9 cellular contexts compared by ENCODE assay signal in genomic region chr4:20252656-20253271, GRCh38. TPM values are rescaled to one million over a fixed set of nuclear protein-coding genes. Genes with fewer than 3 reads are reported as not detected.
DNase-seq lines count a peak whose midpoint lies in the region; ATAC-seq, FAIRE-seq and TF ChIP-seq lines count a peak whose summit lies in the region.
"Had no signal": no experiment of that assay in that cellular context is flagged by ENCODE, and none has a peak within 500 bp of the region (broad histone marks: within the 10 kb centered on the region; RNA-seq: fewer than 3 reads in every experiment).

No MANE protein-coding gene starts in this region.

- peaks cover 58 to 76% (median 67%) of the 10 kb centered on the region in 11 experiments for H3K27me3 ChIP-seq in BLaER1 treated with 17β-estradiol and CSF1 and Interleukin-3, amounts not matched to agents 10 nM and 100 nM
- H3K27me3 ChIP-seq in astrocyte (ENCODE audit: insufficient read depth, low read length) (no peaks in the 10 kb centered on the region), testis (no peaks in the 10 kb centered on the region)

- H2AFZ ChIP-seq in astrocyte (ENCODE audit: low read depth, low read length), result peak overlapping the region; percentile 84

- TF ChIP-seq CTCF in HFFc6 (IDR thresholded peaks at IDR 0.05) (no peak), astrocyte (IDR thresholded peaks at IDR 0.05; ENCODE audit: insufficient read depth, low read depth, low read length) (no peak), kidney (IDR thresholded peaks at IDR 0.05; ENCODE audit: borderline replicate concordance, extremely low read depth, insufficient read depth) (no peak), testis (IDR thresholded peaks at IDR 0.05) (no peak)

- H3K27ac Mint-ChIP-seq in HFFc6, result peak overlapping the region; percentile 91
- peak overlapping the region; percentile 85 for H3K27ac Mint-ChIP-seq in astrocyte (ENCODE audit: unreplicated experiment)

- FAIRE-seq in astrocyte (lab: Jason Lieb, UNC), result no peak
- no peak for FAIRE-seq in kidney (lab: Jason Lieb, UNC)
- FAIRE-seq: K562 had no signal

- H3K4me3 ChIP-seq in BLaER1 treated with 17β-estradiol and CSF1 and Interleukin-3, amounts not matched to agents 10 nM and 100 nM, result peak overlapping the region; percentile 62 to 76 (median 66)
- H3K4me3 ChIP-seq in astrocyte (ENCODE audit: insufficient read depth, low read depth, low read length) (peak overlapping the region; percentile 74), kidney (ENCODE audit: low read length in 2 of 2) (peak overlapping the region; percentile 63 to 84), testis (peak overlapping the region; percentile 56 to 66)
- H3K4me3 ChIP-seq: K562 had no signal

- H3K79me2 ChIP-seq in astrocyte (ENCODE audit: insufficient read depth, low read length), result peaks cover 10% of the 10 kb centered on the region

- intact Hi-C loops in kidney (cut with DNase I) (no loop called here), testis (cut with DNase I; ENCODE audit: low total_unique reads) (no loop called here)

- 1% methylated on average over 47 of the region's 54 CpGs; no CpG with 5 or more reads in 1 of the 2 donors for WGBS in testis, 2 donors

- ATAC-seq in GM18511 (IDR thresholded peaks at IDR 0.05; ENCODE audit: unreplicated experiment), result no peak

- H4K20me1 ChIP-seq in BLaER1 treated with 17β-estradiol and CSF1 and Interleukin-3, amounts not matched to agents 10 nM and 100 nM, result peaks cover 0 to 42% (median 21%) of the 10 kb centered on the region in 11 experiments; a peak in 13 of 22 replicates
- peaks cover 16% of the 10 kb centered on the region for H4K20me1 ChIP-seq in astrocyte (ENCODE audit: insufficient read depth, low read length)

- peaks cover 27 to 39% (median 33%) of the 10 kb centered on the region in 10 experiments for H3K4me1 ChIP-seq in BLaER1 treated with 17β-estradiol and CSF1 and Interleukin-3, amounts not matched to agents 10 nM and 100 nM
- H3K4me1 ChIP-seq in astrocyte (ENCODE audit: insufficient read depth, low read length), result peaks cover 28% of the 10 kb centered on the region
- H3K4me1 ChIP-seq in kidney (ENCODE audit: control insufficient read depth in 1 of 2, insufficient read depth in 1 of 2, low read depth in 1 of 2, low read length in 2 of 2), result peaks cover 2 to 3% of the 10 kb centered on the region in 2 donors
- no peaks in the 10 kb centered on the region for H3K4me1 ChIP-seq in testis

- peak overlapping the region; percentile 94 to 100 (median 100) for H3K4me2 ChIP-seq in BLaER1 treated with 17β-estradiol and CSF1 and Interleukin-3, amounts not matched to agents 10 nM and 100 nM
- peak overlapping the region; percentile 98 for H3K4me2 ChIP-seq in astrocyte (ENCODE audit: low read length)

- H3K9me3 ChIP-seq in BLaER1 treated with 17β-estradiol and CSF1 and Interleukin-3, amounts not matched to agents 10 nM and 100 nM (replicated peaks in 1 of 11), result peaks cover 5 to 21% (median 15%) of the 10 kb centered on the region in 11 experiments; a peak in 18 of 22 replicates
- H3K9me3 ChIP-seq in astrocyte (ENCODE audit: insufficient read depth, low read depth, low read length) (no peaks in the 10 kb centered on the region), kidney (ENCODE audit: control insufficient read depth in 1 of 2, low read length in 2 of 2) (no peaks in the 10 kb centered on the region), testis (no peaks in the 10 kb centered on the region)

- H3K4me1 Mint-ChIP-seq in HFFc6 (ENCODE audit: low read depth) (peaks cover 63% of the 10 kb centered on the region), astrocyte (ENCODE audit: low read depth, unreplicated experiment) (peaks cover 15% of the 10 kb centered on the region)

- no peaks in the 10 kb centered on the region; the same call in 1 of the 2 replicates for H3K9me3 Mint-ChIP-seq in HFFc6
- no peaks in the 10 kb centered on the region for H3K9me3 Mint-ChIP-seq in astrocyte (ENCODE audit: unreplicated experiment)

- DNase-seq in HFFc6 (peak; percentile 30), astrocyte (ENCODE audit: low read depth) (peak; percentile 30), kidney (peak; percentile 82), testis (peak; percentile 29), MV-4-11 (lab: John Stamatoyannopoulos, UW) (no peak), KG1 (lab: John Stamatoyannopoulos, UW) (no peak)

- H3K27me3 Mint-ChIP-seq in HFFc6 (ENCODE audit: insufficient read depth) (peaks cover 4% of the 10 kb centered on the region), astrocyte (ENCODE audit: low read depth, unreplicated experiment) (peaks cover 25% of the 10 kb centered on the region)

- H3K4me3 Mint-ChIP-seq in HFFc6, result peak overlapping the region; percentile 99
- H3K4me3 Mint-ChIP-seq in astrocyte (ENCODE audit: unreplicated experiment), result peak overlapping the region; percentile 90

- no peak overlapping the region; a peak in 1 of 22 replicates for H3K27ac ChIP-seq in BLaER1 treated with 17β-estradiol and CSF1 and Interleukin-3, amounts not matched to agents 10 nM and 100 nM
- H3K27ac ChIP-seq in astrocyte (ENCODE audit: low read depth, low read length) (no peak overlapping the region), kidney (ENCODE audit: low read depth in 2 of 2, low read length in 2 of 2) (no peak overlapping the region), testis (peak overlapping the region in 1 of 2 donors; percentile 73)

- H3K36me3 Mint-ChIP-seq in HFFc6 (ENCODE audit: low read depth), result peaks cover 43% of the 10 kb centered on the region
- H3K36me3 Mint-ChIP-seq in astrocyte (ENCODE audit: low read depth, unreplicated experiment), result no peaks in the 10 kb centered on the region

- H3K9ac ChIP-seq in BLaER1 treated with 17β-estradiol and CSF1 and Interleukin-3, amounts not matched to agents 10 nM and 100 nM, result peak overlapping the region; percentile 51 to 74 (median 68); a peak in 21 of 22 replicates
- H3K9ac ChIP-seq in astrocyte (ENCODE audit: low read length), result peak overlapping the region; percentile 77
- H3K9ac ChIP-seq in kidney (ENCODE audit: low read length in 2 of 2), result peak overlapping the region; percentile 19 to 71

- no peak for TF ChIP-seq POLR2A in testis (IDR thresholded peaks at IDR 0.05)

- no peaks in the 10 kb centered on the region for H3K36me3 ChIP-seq in BLaER1 treated with 17β-estradiol and CSF1 and Interleukin-3, amounts not matched to agents 10 nM and 100 nM
- H3K36me3 ChIP-seq in astrocyte (ENCODE audit: insufficient read depth, low read length) (no peaks in the 10 kb centered on the region), kidney (ENCODE audit: control insufficient read depth in 1 of 2, insufficient read depth in 2 of 2, low read length in 2 of 2) (no peaks in the 10 kb centered on the region), testis (ENCODE audit: low read depth, missing control alignments) (no peaks in the 10 kb centered on the region)

RNA-seq across cellular contexts. Expression of gene SLIT2, which starts 1.1 kb away (rescaled TPM):
- total RNA-seq in HFFc6 (2021; fragmentation: NEBNext Ultra II Directional; extraction: Animal tissue kit (Norgen Biotek cat#: 25700)), result 100 to 1,000 TPM; 108 to 144 (median 131) TPM
- total RNA-seq in astrocyte (6.4 and 11.2 TPM in 2 replicates), kidney (11.5 TPM), testis (10 to 100 TPM in 1 of 2 donors, 1 to 10 TPM in 1; 5.5 to 11.4 TPM)
- polyA plus RNA-seq in kidney (ENCODE audit: insufficient read depth, low read depth, low replicate concordance) (9.2 TPM), testis (ENCODE audit: insufficient read depth, low read depth, low replicate concordance) (8.7 TPM)

Comparison
In these comparisons a context has a peak if more than half of its experiments do, and no peak if none do; other contexts are left out.
1. DNase-seq: peak in HFFc6 (single experiment), astrocyte (single experiment), kidney (single experiment) and testis (single experiment); none in MV-4-11 (single experiment) and KG1 (single experiment).
2. Peak in every context shown above with its lines, with median percentiles within 50 percentile points of each other: H3K4me3 ChIP-seq and H3K9ac ChIP-seq.